ENCODE assay signal across 8 cellular contexts in genomic region chr14:28766505-28767238, GRCh38. TPM values are rescaled to one million over a fixed set of nuclear protein-coding genes. Genes with fewer than 3 reads are reported as not detected.
DNase-seq lines count a peak whose midpoint lies in the region; ATAC-seq and TF ChIP-seq lines count a peak whose summit lies in the region.

Gene FOXG1 (plus strand): TSS chr14:28766787. CDS start chr14:28767280, 493 bp downstream.

- peaks cover 4% of the 10 kb centered on the region for H3K4me1 Mint-ChIP-seq in T-helper 1 cell treated with Interleukin-12 subunit alpha and Interleukin-12 subunit beta and Interleukin-4 antibody, amounts not matched to agents 30 μg/mL and 1 μg/mL, for 36 hours (ENCODE audit: low read depth)

- peaks cover 3% of the 10 kb centered on the region for H3K36me3 Mint-ChIP-seq in T-helper 1 cell treated with Interleukin-12 subunit alpha and Interleukin-12 subunit beta and Interleukin-4 antibody, amounts not matched to agents 30 μg/mL and 1 μg/mL, for 36 hours (ENCODE audit: low read depth)

- H3K9me3 Mint-ChIP-seq in T-helper 1 cell treated with Interleukin-12 subunit alpha and Interleukin-12 subunit beta and Interleukin-4 antibody, amounts not matched to agents 30 μg/mL and 1 μg/mL, for 36 hours: peaks cover 6% of the 10 kb centered on the region

- no peak for TF ChIP-seq POLR2A in lower leg skin (IDR thresholded peaks at IDR 0.05)

- ATAC-seq in HG03457 (IDR thresholded peaks at IDR 0.05; ENCODE audit: unreplicated experiment) (no peak), GM18520 (IDR thresholded peaks at IDR 0.05; ENCODE audit: unreplicated experiment) (no peak)

- peak within 1 kb of the TSS; percentile 70 for H3K27ac Mint-ChIP-seq in T-helper 1 cell treated with Interleukin-12 subunit alpha and Interleukin-12 subunit beta and Interleukin-4 antibody, amounts not matched to agents 30 μg/mL and 1 μg/mL, for 36 hours

- H3K36me3 ChIP-seq in muscle layer of duodenum (ENCODE audit: control insufficient read depth in 1 of 2, insufficient read depth in 2 of 2, low read length in 2 of 2): no peaks in the 10 kb centered on the region

- WGBS in lower leg skin, 2 donors: 4 to 5% methylated on average over 35 to 53 of the region's 80 CpGs

- peaks cover 0 to 8% of the 10 kb centered on the region in 2 donors for H3K9me3 ChIP-seq in muscle layer of duodenum (ENCODE audit: control insufficient read depth in 1 of 2, low read length in 2 of 2)

- H3K4me3 Mint-ChIP-seq in T-helper 1 cell treated with Interleukin-12 subunit alpha and Interleukin-12 subunit beta and Interleukin-4 antibody, amounts not matched to agents 30 μg/mL and 1 μg/mL, for 36 hours: peak within 1 kb of the TSS; percentile 36

- in situ Hi-C loops in astrocyte of the spinal cord (cut with HindIII; ENCODE audit: low sequenced_read_pairs): no loop called here

- intact Hi-C loops in lower leg skin (cut with DNase I; ENCODE audit: low total_unique reads): no loop called here

- DNase-seq in T-helper 1 cell: no peak
- peak; percentile 88 for DNase-seq in NCI-H2029 (lab: John Stamatoyannopoulos, UW)
- peak; percentile 76 for DNase-seq in astrocyte of the spinal cord (ENCODE audit: low read depth, low spot score)
- DNase-seq in lower leg skin (ENCODE audit: low spot score in 2 of 2): no peak

- TF ChIP-seq CTCF in astrocyte of the spinal cord (IDR thresholded peaks at IDR 0.05; ENCODE audit: low read depth, low read length): no peak
- TF ChIP-seq CTCF in lower leg skin (IDR thresholded peaks at IDR 0.05): no peak

- H3K27me3 Mint-ChIP-seq in T-helper 1 cell treated with Interleukin-12 subunit alpha and Interleukin-12 subunit beta and Interleukin-4 antibody, amounts not matched to agents 30 μg/mL and 1 μg/mL, for 36 hours (ENCODE audit: low read depth): peaks cover 60% of the 10 kb centered on the region

- no peak within 1 kb of the TSS for H3K27ac ChIP-seq in muscle layer of duodenum (ENCODE audit: low read length)

- peaks cover 0 to 20% of the 10 kb centered on the region in 2 donors for H3K4me1 ChIP-seq in muscle layer of duodenum (ENCODE audit: control insufficient read depth in 1 of 2, insufficient read depth in 2 of 2, low read length in 2 of 2)

- H3K27me3 ChIP-seq in muscle layer of duodenum (ENCODE audit: low read depth, low read length): peaks cover 52% of the 10 kb centered on the region

- peak within 1 kb of the TSS; percentile 44 for H3K4me3 ChIP-seq in astrocyte of the spinal cord (ENCODE audit: low read depth, low read length)
- H3K4me3 ChIP-seq in muscle layer of duodenum (ENCODE audit: low read depth in 1 of 2, low read length in 2 of 2): peak within 1 kb of the TSS; percentile 44 to 56
- no peak within 1 kb of the TSS for H3K4me3 ChIP-seq in lower leg skin (ENCODE audit: low read depth, poor library complexity, severe bottlenecking)

RNA-seq across cellular contexts. Expression of gene FOXG1, which starts in this region (rescaled TPM):
- not detected for total RNA-seq in lower leg skin

Comparison
In these comparisons a context has a peak if more than half of its experiments do, and no peak if none do; other contexts are left out.
1. DNase-seq: peak in NCI-H2029 (single experiment) and astrocyte of the spinal cord (single experiment); none in T-helper 1 cell (0 of 5) and lower leg skin (0 of 2).